Comparison of ENCODE assay signal across 18 cellular contexts in genomic region chr4:6227412-6228157, GRCh38. TPM values are rescaled to one million over a fixed set of nuclear protein-coding genes. Genes with fewer than 3 reads are reported as not detected.
DNase-seq lines count a peak whose midpoint lies in the region; ATAC-seq, FAIRE-seq and TF ChIP-seq lines count a peak whose summit lies in the region.
"Had no signal": no experiment of that assay in that cellular context is flagged by ENCODE, and none has a peak within 500 bp of the region (broad histone marks: within the 10 kb centered on the region; RNA-seq: fewer than 3 reads in every experiment).

No MANE protein-coding gene starts in this region.

- H3K4ac ChIP-seq in H9 (ENCODE audit: low read depth, low read length): no peak overlapping the region

- H3K27me3 Mint-ChIP-seq in H9 (ENCODE audit: low read depth): peaks cover 7% of the 10 kb centered on the region

- H4K5ac ChIP-seq in H9 (ENCODE audit: insufficient read length, low read depth, low read length): no peak overlapping the region

- no peak overlapping the region for H4K91ac ChIP-seq in H9 (ENCODE audit: insufficient read length, low read depth, low read length)

- no peak overlapping the region for H3K4me3 ChIP-seq in coronary artery
- H3K4me3 ChIP-seq: HAP-1 had no signal

- no peak overlapping the region for H3K27ac ChIP-seq in H9 (ENCODE audit: insufficient read length, low read depth, low read length)
- H3K27ac ChIP-seq in coronary artery: no peak overlapping the region

- no peaks in the 10 kb centered on the region for H4K20me1 ChIP-seq in H9 (ENCODE audit: control insufficient read depth, insufficient read depth, insufficient read length)

- H3K4me3 Mint-ChIP-seq in H9: no peak overlapping the region
- H3K4me3 Mint-ChIP-seq: B cell; CD8-positive, alpha-beta memory T cell had no signal

- no peak overlapping the region; the same call in 1 of the 2 replicates for H3K14ac ChIP-seq in H9 (ENCODE audit: insufficient read depth, low read length)

- no peak overlapping the region for H3K18ac ChIP-seq in H9 (ENCODE audit: insufficient read length, low read depth, low read length)

- H3K36me3 Mint-ChIP-seq in H9 (ENCODE audit: insufficient read depth in 1 of 3, low read depth in 3 of 3): no peaks in the 10 kb centered on the region
- H3K36me3 Mint-ChIP-seq: CD8-positive, alpha-beta memory T cell had no signal

- peaks cover 5 to 26% of the 10 kb centered on the region in 2 experiments; a peak in 2 of 4 replicates for H3K4me1 Mint-ChIP-seq in H9
- H3K4me1 Mint-ChIP-seq: B cell had no signal

- H3K27ac Mint-ChIP-seq in H9: no peak overlapping the region
- H3K27ac Mint-ChIP-seq: B cell; CD8-positive, alpha-beta memory T cell had no signal

- H3T11ph ChIP-seq in H9 (ENCODE audit: low read length): no peak overlapping the region

- H2AFZ ChIP-seq in H9 (ENCODE audit: low read length): no peak overlapping the region

- H3K9me3 ChIP-seq in H9 (ENCODE audit: control insufficient read depth, low read depth, low read length): no peaks in the 10 kb centered on the region
- H3K9me3 ChIP-seq: HAP-1 had no signal

- intact Hi-C loops in cardiac septum (cut with DNase I): no loop called here
- intact Hi-C loops in Right ventricle myocardium superior (cut with DNase I): no loop called here

- peak; percentile 50 for DNase-seq in cardiac septum (ENCODE audit: low spot score)
- DNase-seq in Right ventricle myocardium superior: no peak
- peak; percentile 27 for DNase-seq in H9
- DNase-seq in coronary artery (ENCODE audit: low spot score): peak; percentile 33
- no peak for DNase-seq in frontal cortex (ENCODE audit: low spot score in 2 of 2)
- DNase-seq in NCI-H2081 (lab: John Stamatoyannopoulos, UW): no peak
- DNase-seq: CD8-positive, alpha-beta memory T cell; DMS 273 treated with DMSO at 0.1 percent for 48 hours; MV-4-11; NCI-H1436 treated with DMSO at 0.1 percent for 48 hours; NCI-H524 treated with DMSO at 0.1 percent for 48 hours had no signal

- ATAC-seq in Right ventricle myocardium superior (ENCODE audit: poor library complexity) (no peak), GM18505 (IDR thresholded peaks at IDR 0.05; ENCODE audit: unreplicated experiment) (no peak)
- ATAC-seq: Panc1, Right ventricle myocardium inferior, SK-N-SH treated with all-trans-retinoic acid at 6 μM for 48 hours had no signal

- no peaks in the 10 kb centered on the region for H3K27me3 ChIP-seq in H9 (ENCODE audit: insufficient read depth, low read length)

- H2BK120ac ChIP-seq in H9 (ENCODE audit: low read depth, low read length, poor library complexity, severe bottlenecking): no peak overlapping the region

- FAIRE-seq in frontal cortex (lab: Jason Lieb, UNC): no peak

- H2AK5ac ChIP-seq in H9 (ENCODE audit: insufficient read length, low read length): no peak overlapping the region

- no peak overlapping the region for H3K4me2 ChIP-seq in H9 (ENCODE audit: insufficient read depth, insufficient read length, low read length)

- H3K79me2 ChIP-seq in H9 (ENCODE audit: insufficient read depth, low read length): no peaks in the 10 kb centered on the region

- no peak for TF ChIP-seq CTCF in H9 (conservative IDR thresholded peaks at IDR 0.05)
- TF ChIP-seq CTCF in coronary artery (IDR thresholded peaks at IDR 0.05): no peak

- no peak overlapping the region for H3K56ac ChIP-seq in H9 (ENCODE audit: insufficient read length, low read depth, low read length)

- H2BK12ac ChIP-seq in H9 (ENCODE audit: insufficient read length, low read depth, low read length): no peak overlapping the region

- H3K23me2 ChIP-seq in H9 (ENCODE audit: insufficient read length, low read depth, low read length, poor library complexity, severe bottlenecking): no peaks in the 10 kb centered on the region

- no CpG with 5 or more reads among the region's 12 CpGs for WGBS in H9 (ENCODE audit: extremely low coverage, insufficient read length, low lambda C conversion rate)

- H2BK15ac ChIP-seq in H9 (ENCODE audit: low read depth, low read length): no peak overlapping the region

- H3K9me3 Mint-ChIP-seq in H9: peaks cover 0 to under 1% of the 10 kb centered on the region in 2 experiments; a peak in 2 of 5 replicates

- no peak overlapping the region for H2BK5ac ChIP-seq in H9 (ENCODE audit: insufficient read length, low read length)

- no peak overlapping the region for H4K8ac ChIP-seq in H9 (replicated peaks; ENCODE audit: insufficient read length, low read depth, low read length)

- TF ChIP-seq POLR2A in GM18505 (IDR thresholded peaks at IDR 0.05; ENCODE audit: borderline replicate concordance, extremely low read depth, insufficient read depth, insufficient read length): no peak

- no peak overlapping the region for H3K23ac ChIP-seq in H9 (ENCODE audit: insufficient read length, low read depth, low read length)

- H3K9ac ChIP-seq in H9 (ENCODE audit: extremely low read depth, insufficient read length, low read length): no peak overlapping the region

- no peak overlapping the region for H2BK20ac ChIP-seq in H9 (ENCODE audit: low read depth, low read length, poor library complexity, severe bottlenecking)

- no peaks in the 10 kb centered on the region for H3K79me1 ChIP-seq in H9 (ENCODE audit: insufficient read depth, low read depth, low read length, poor library complexity, severe bottlenecking)

- H3K4me1 ChIP-seq in H9 (ENCODE audit: insufficient read depth, low read length): no peaks in the 10 kb centered on the region
- H3K4me1 ChIP-seq: HAP-1 had no signal

RNA-seq across cellular contexts. Expression of gene JAKMIP1, which starts 27.2 kb away (rescaled TPM):
- total RNA-seq in cardiac septum (not detected), Right ventricle myocardium superior (not detected), H9 (2021) (1.3 and 1.5 TPM in 2 replicates), frontal cortex (28.9 TPM)
- total RNA-seq: HT-29, Right ventricle myocardium inferior had no signal

RNA-seq across cellular contexts. Expression of gene WFS1, which starts 42.1 kb away (rescaled TPM):
- 48.4 TPM for total RNA-seq in cardiac septum
- 81.7 TPM for total RNA-seq in Right ventricle myocardium superior
- 17.5 and 18.9 TPM in 2 replicates for total RNA-seq in H9 (2021)
- total RNA-seq in frontal cortex: 3.7 TPM

Comparison
In these comparisons a context has a peak if more than half of its experiments do, and no peak if none do; other contexts are left out.
1. DNase-seq: peak in cardiac septum (single experiment), H9 (single experiment) and coronary artery (single experiment); none in Right ventricle myocardium superior (single experiment), frontal cortex (0 of 2) and NCI-H2081 (0 of 2).
2. RNA of gene JAKMIP1, which starts 27.2 kb away (total RNA-seq): 28.9 TPM in frontal cortex (single experiment); 1.3 to 1.5 TPM in H9, not detected in Right ventricle myocardium superior (single experiment) and not detected in cardiac septum (single experiment); every median in the first group is over 10 times any median in the second.